In genomic region chr5:168177831-168178450, GRCh38 we compare ENCODE assay signal across 20 cellular contexts.
DNase-seq lines count a peak whose midpoint lies in the region; ATAC-seq and TF ChIP-seq lines count a peak whose summit lies in the region.
"Had no signal": no experiment of that assay in that cellular context is flagged by ENCODE, and none has a peak within 500 bp of the region (broad histone marks: within the 10 kb centered on the region; RNA-seq: fewer than 3 reads in every experiment).

No MANE protein-coding gene starts in this region.

- H3K36me3 ChIP-seq in MG63 (no peaks in the 10 kb centered on the region), mesodermal cell (ENCODE audit: control insufficient read depth, insufficient read depth, low read length) (no peaks in the 10 kb centered on the region)

- peaks cover 6% of the 10 kb centered on the region; the same call in 1 of the 2 replicates for H3K4me1 Mint-ChIP-seq in HFFc6 (ENCODE audit: low read depth)
- no peaks in the 10 kb centered on the region for H3K4me1 Mint-ChIP-seq in activated T-helper 17 cell treated with anti-CD3 and anti-CD28 coated beads, Interleukin-2, amount 50 U/mL, for 72 hours
- H3K4me1 Mint-ChIP-seq: activated naive CD4-positive, alpha-beta T cell treated with anti-CD3 and anti-CD28 coated beads, Interleukin-2, amount 50 U/mL, for 24 hours; memory B cell had no signal

- ATAC-seq in Right ventricle myocardium superior (ENCODE audit: poor library complexity) = peak; percentile 84
- ATAC-seq in HG02610 (IDR thresholded peaks at IDR 0.05; ENCODE audit: unreplicated experiment) = no peak
- no peak for ATAC-seq in activated T-helper 17 cell treated with anti-CD3 and anti-CD28 coated beads, Interleukin-2, amount 50 U/mL, for 72 hours (replicated peaks)
- no peak for ATAC-seq in GM21825 (IDR thresholded peaks at IDR 0.05; ENCODE audit: unreplicated experiment)
- ATAC-seq: CD8-positive, alpha-beta T cell; Panc1 had no signal

- no peak overlapping the region for H3K27ac Mint-ChIP-seq in HFFc6
- H3K27ac Mint-ChIP-seq in activated T-helper 17 cell treated with anti-CD3 and anti-CD28 coated beads, Interleukin-2, amount 50 U/mL, for 72 hours = no peak overlapping the region
- H3K27ac Mint-ChIP-seq: activated naive CD4-positive, alpha-beta T cell treated with anti-CD3 and anti-CD28 coated beads, Interleukin-2, amount 50 U/mL, for 24 hours; CD8-positive, alpha-beta T cell; memory B cell had no signal

- no peaks in the 10 kb centered on the region for H3K27me3 ChIP-seq in MG63

- H3K27me3 Mint-ChIP-seq in HFFc6 (ENCODE audit: insufficient read depth) = peaks cover 24% of the 10 kb centered on the region
- no peaks in the 10 kb centered on the region for H3K27me3 Mint-ChIP-seq in activated T-helper 17 cell treated with anti-CD3 and anti-CD28 coated beads, Interleukin-2, amount 50 U/mL, for 72 hours
- H3K27me3 Mint-ChIP-seq: activated naive CD4-positive, alpha-beta T cell treated with anti-CD3 and anti-CD28 coated beads, Interleukin-2, amount 50 U/mL, for 24 hours had no signal

- intact Hi-C loops in Right ventricle myocardium superior (cut with DNase I) = no loop called here

- H3K9me3 ChIP-seq in MG63 (peaks cover 2% of the 10 kb centered on the region; the same call in 1 of the 2 replicates), mesodermal cell (ENCODE audit: control insufficient read depth, low read length) (no peaks in the 10 kb centered on the region)

- peak overlapping the region; percentile 88 for H3K27ac ChIP-seq in mesodermal cell (ENCODE audit: low read depth, low read length, severe bottlenecking)
- H3K27ac ChIP-seq: epithelial cell of prostate had no signal

- no peaks in the 10 kb centered on the region for H3K9me3 Mint-ChIP-seq in HFFc6
- no peaks in the 10 kb centered on the region for H3K9me3 Mint-ChIP-seq in activated T-helper 17 cell treated with anti-CD3 and anti-CD28 coated beads, Interleukin-2, amount 50 U/mL, for 72 hours
- H3K9me3 Mint-ChIP-seq: activated naive CD4-positive, alpha-beta T cell treated with anti-CD3 and anti-CD28 coated beads, Interleukin-2, amount 50 U/mL, for 24 hours; CD8-positive, alpha-beta T cell had no signal

- no peak overlapping the region for H3K4me3 Mint-ChIP-seq in HFFc6
- H3K4me3 Mint-ChIP-seq in activated T-helper 17 cell treated with anti-CD3 and anti-CD28 coated beads, Interleukin-2, amount 50 U/mL, for 72 hours = no peak overlapping the region
- H3K4me3 Mint-ChIP-seq: activated naive CD4-positive, alpha-beta T cell treated with anti-CD3 and anti-CD28 coated beads, Interleukin-2, amount 50 U/mL, for 24 hours; CD8-positive, alpha-beta T cell; memory B cell had no signal

- peak; percentile 73 for DNase-seq in D341Med (ENCODE audit: low spot score)
- peak; percentile 74 for DNase-seq in MG63
- peak; percentile 51 for DNase-seq in Right ventricle myocardium superior
- DNase-seq in HFFc6 = no peak
- DNase-seq: activated CD4-positive, alpha-beta T cell treated with anti-CD3 and anti-CD28 coated beads, Interleukin-2, amount 50 U/mL, for 4 hours; CD8-positive, alpha-beta T cell; cortex of kidney; KBM-7; NCI-H2107; NCI-H774; stimulated activated CD4-positive, alpha-beta T cell treated with anti-CD3 and anti-CD28 coated beads, Interleukin-2, amount 100 ng/mL, for 24 hours; SW 1271 had no signal

- 37 to 40% methylated on average over 7 to 10 of the region's 14 CpGs for WGBS in mesodermal cell (ENCODE audit: insufficient coverage in 2 of 2), 2 experiments

- peaks cover 19% of the 10 kb centered on the region for H3K4me1 ChIP-seq in mesodermal cell (ENCODE audit: control insufficient read depth, insufficient read depth, low read length, poor library complexity, severe bottlenecking)

- H3K4me3 ChIP-seq in MG63 = no peak overlapping the region
- no peak overlapping the region for H3K4me3 ChIP-seq in mesodermal cell (ENCODE audit: extremely low read depth, insufficient read depth, low read length, poor library complexity, severe bottlenecking)

- H3K36me3 Mint-ChIP-seq in HFFc6 (ENCODE audit: low read depth) = no peaks in the 10 kb centered on the region
- H3K36me3 Mint-ChIP-seq in activated T-helper 17 cell treated with anti-CD3 and anti-CD28 coated beads, Interleukin-2, amount 50 U/mL, for 72 hours (ENCODE audit: low read depth) = no peaks in the 10 kb centered on the region
- H3K36me3 Mint-ChIP-seq: activated naive CD4-positive, alpha-beta T cell treated with anti-CD3 and anti-CD28 coated beads, Interleukin-2, amount 50 U/mL, for 24 hours; CD8-positive, alpha-beta T cell; memory B cell had no signal

- no peak for TF ChIP-seq CTCF in HFFc6 (IDR thresholded peaks at IDR 0.05)
